Comparison of ENCODE assay signal across 18 cellular contexts in genomic region chr11:68936676-68937620, GRCh38. TPM values are rescaled to one million over a fixed set of nuclear protein-coding genes. Genes with fewer than 3 reads are reported as not detected.
DNase-seq lines count a peak whose midpoint lies in the region; ATAC-seq and TF ChIP-seq lines count a peak whose summit lies in the region.
"Had no signal": no experiment of that assay in that cellular context is flagged by ENCODE, and none has a peak within 500 bp of the region (broad histone marks: within the 10 kb centered on the region; RNA-seq: fewer than 3 reads in every experiment).

No MANE protein-coding gene starts in this region.

- no peaks in the 10 kb centered on the region for H3K36me3 Mint-ChIP-seq in natural killer cell treated with Interleukin-12 subunit alpha and Interleukin-12 subunit beta and Interleukin-15 and Interleukin-18, amount 100 ng/mL, for 72 hours
- no peaks in the 10 kb centered on the region for H3K36me3 Mint-ChIP-seq in natural killer cell
- H3K36me3 Mint-ChIP-seq in stimulated activated effector memory CD8-positive, alpha-beta T cell treated with anti-CD3 and anti-CD28 coated beads, Interleukin-12 subunit alpha, Interleukin-12 subunit beta, amount 100 ng/mL, for 72 hours, result peaks cover 24% of the 10 kb centered on the region

- H3K27me3 Mint-ChIP-seq in natural killer cell treated with Interleukin-12 subunit alpha and Interleukin-12 subunit beta and Interleukin-15 and Interleukin-18, amount 100 ng/mL, for 72 hours, result no peaks in the 10 kb centered on the region
- H3K27me3 Mint-ChIP-seq in natural killer cell (ENCODE audit: low read depth in 2 of 2), result no peaks in the 10 kb centered on the region
- H3K27me3 Mint-ChIP-seq: CD8-positive, alpha-beta memory T cell had no signal

- H3K9me3 Mint-ChIP-seq in natural killer cell treated with Interleukin-12 subunit alpha and Interleukin-12 subunit beta and Interleukin-15 and Interleukin-18, amount 100 ng/mL, for 72 hours, result no peaks in the 10 kb centered on the region
- no peaks in the 10 kb centered on the region for H3K9me3 Mint-ChIP-seq in natural killer cell
- no peaks in the 10 kb centered on the region for H3K9me3 Mint-ChIP-seq in stimulated activated effector memory CD8-positive, alpha-beta T cell treated with anti-CD3 and anti-CD28 coated beads, Interleukin-12 subunit alpha, Interleukin-12 subunit beta, amount 100 ng/mL, for 72 hours
- H3K9me3 Mint-ChIP-seq: CD8-positive, alpha-beta memory T cell; HFFc6 had no signal

- H3K36me3 ChIP-seq in esophagus muscularis mucosa (peaks cover 32 to 81% (median 70%) of the 10 kb centered on the region in 4 donors), muscle layer of colon (ENCODE audit: insufficient read depth, low read length) (peaks cover 70% of the 10 kb centered on the region), stomach smooth muscle (ENCODE audit: control insufficient read depth in 2 of 2, insufficient read depth in 2 of 2, low read length in 2 of 2) (peaks cover 44 to 49% of the 10 kb centered on the region in 2 donors)

- H3K27ac ChIP-seq in esophagus muscularis mucosa (replicated peaks in 1 of 4) (peak overlapping the region; percentile 93 to 94 (median 94)), muscle layer of colon (ENCODE audit: low read depth, low read length) (peak overlapping the region; percentile 93), stomach smooth muscle (ENCODE audit: low read length) (peak overlapping the region; percentile 75)
- H3K27ac ChIP-seq: BLaER1 had no signal

- DNase-seq in natural killer cell treated with Interleukin-12 subunit alpha and Interleukin-12 subunit beta and Interleukin-15 and Interleukin-18, amount 100 ng/mL, for 72 hours (ENCODE audit: low spot score), result peak; percentile 29
- no peak for DNase-seq in natural killer cell
- DNase-seq in esophagus muscularis mucosa (ENCODE audit: extremely low spot score), result no peak
- no peak for DNase-seq in ureter (ENCODE audit: low spot score)
- DNase-seq in stimulated activated effector memory CD8-positive, alpha-beta T cell treated with anti-CD3 and anti-CD28 coated beads, Interleukin-12 subunit alpha, Interleukin-12 subunit beta, amount 100 ng/mL, for 72 hours (ENCODE audit: low spot score in 2 of 2), result no peak
- DNase-seq: 8988T; AML-193; Caco-2; CD8-positive, alpha-beta memory T cell; DMS53; GF-D8; GOT3; HCEC 1CT; HFFc6 had no signal

- H3K27me3 ChIP-seq in esophagus muscularis mucosa, result no peaks in the 10 kb centered on the region
- H3K27me3 ChIP-seq in muscle layer of colon (ENCODE audit: control insufficient read depth in 1 of 2, insufficient read depth in 2 of 2, low read length in 2 of 2), result no peaks in the 10 kb centered on the region
- H3K27me3 ChIP-seq in stomach smooth muscle (ENCODE audit: control insufficient read depth in 1 of 2, insufficient read depth in 2 of 2, low read length in 2 of 2), result no peaks in the 10 kb centered on the region
- H3K27me3 ChIP-seq: BLaER1 had no signal

- H3K9ac ChIP-seq in muscle layer of colon (ENCODE audit: low read length), result no peak overlapping the region
- no peak overlapping the region for H3K9ac ChIP-seq in stomach smooth muscle (ENCODE audit: low read length in 2 of 2)
- H3K9ac ChIP-seq: BLaER1 had no signal

- TF ChIP-seq POLR2A in esophagus muscularis mucosa (IDR thresholded peaks at IDR 0.05; ENCODE audit: low read depth), result no peak

- ATAC-seq in natural killer cell treated with Interleukin-12 subunit alpha and Interleukin-12 subunit beta and Interleukin-15 and Interleukin-18, amount 100 ng/mL, for 72 hours, result no peak
- ATAC-seq in natural killer cell (no peak), GM21528 (IDR thresholded peaks at IDR 0.05; ENCODE audit: low FRiP score, unreplicated experiment) (no peak)
- no peak for ATAC-seq in stimulated activated effector memory CD8-positive, alpha-beta T cell treated with anti-CD3 and anti-CD28 coated beads, Interleukin-12 subunit alpha, Interleukin-12 subunit beta, amount 100 ng/mL, for 72 hours

- no peak overlapping the region for H3K4me3 Mint-ChIP-seq in natural killer cell treated with Interleukin-12 subunit alpha and Interleukin-12 subunit beta and Interleukin-15 and Interleukin-18, amount 100 ng/mL, for 72 hours
- no peak overlapping the region for H3K4me3 Mint-ChIP-seq in natural killer cell
- no peak overlapping the region for H3K4me3 Mint-ChIP-seq in stimulated activated effector memory CD8-positive, alpha-beta T cell treated with anti-CD3 and anti-CD28 coated beads, Interleukin-12 subunit alpha, Interleukin-12 subunit beta, amount 100 ng/mL, for 72 hours
- H3K4me3 Mint-ChIP-seq: CD8-positive, alpha-beta memory T cell; HFFc6 had no signal

- H3K4me3 ChIP-seq in esophagus muscularis mucosa (peak overlapping the region in 1 of 4 donors; percentile 6), muscle layer of colon (ENCODE audit: low read depth in 1 of 2, low read length in 2 of 2) (peak overlapping the region in 1 of 2 donors; percentile 9), stomach smooth muscle (ENCODE audit: low read length in 2 of 2) (no peak overlapping the region)
- H3K4me3 ChIP-seq: BLaER1 had no signal

- no peak for TF ChIP-seq EP300 in esophagus muscularis mucosa (IDR thresholded peaks at IDR 0.05)

- no peak for TF ChIP-seq CTCF in natural killer cell (IDR thresholded peaks at IDR 0.05)
- TF ChIP-seq CTCF in esophagus muscularis mucosa (IDR thresholded peaks at IDR 0.05), result no peak

- H3K9me3 ChIP-seq in esophagus muscularis mucosa, result no peaks in the 10 kb centered on the region
- no peaks in the 10 kb centered on the region for H3K9me3 ChIP-seq in muscle layer of colon (ENCODE audit: low read length)
- H3K9me3 ChIP-seq in stomach smooth muscle (ENCODE audit: control insufficient read depth in 2 of 2, low read length in 2 of 2), result no peaks in the 10 kb centered on the region
- H3K9me3 ChIP-seq: BLaER1, Caco-2 had no signal

- 88% methylated on average over 12 of the region's 29 CpGs for WGBS in esophagus muscularis mucosa

- peaks cover 3 to 100% (median 92%) of the 10 kb centered on the region in 4 donors for H3K4me1 ChIP-seq in esophagus muscularis mucosa
- H3K4me1 ChIP-seq in muscle layer of colon (ENCODE audit: insufficient read depth, low read length), result peaks cover 79% of the 10 kb centered on the region
- peaks cover 78% of the 10 kb centered on the region for H3K4me1 ChIP-seq in stomach smooth muscle (ENCODE audit: control insufficient read depth, insufficient read depth, low read length)
- H3K4me1 ChIP-seq: Caco-2 had no signal

- intact Hi-C loops in natural killer cell (cut with micrococcal nuclease) (no loop called here), esophagus muscularis mucosa (cut with DNase I) (no loop called here)

- H3K27ac Mint-ChIP-seq in natural killer cell treated with Interleukin-12 subunit alpha and Interleukin-12 subunit beta and Interleukin-15 and Interleukin-18, amount 100 ng/mL, for 72 hours, result no peak overlapping the region
- H3K27ac Mint-ChIP-seq in natural killer cell, result no peak overlapping the region
- H3K27ac Mint-ChIP-seq in stimulated activated effector memory CD8-positive, alpha-beta T cell treated with anti-CD3 and anti-CD28 coated beads, Interleukin-12 subunit alpha, Interleukin-12 subunit beta, amount 100 ng/mL, for 72 hours, result no peak overlapping the region
- H3K27ac Mint-ChIP-seq: CD8-positive, alpha-beta memory T cell; HFFc6 had no signal

- no peaks in the 10 kb centered on the region for H3K4me1 Mint-ChIP-seq in natural killer cell treated with Interleukin-12 subunit alpha and Interleukin-12 subunit beta and Interleukin-15 and Interleukin-18, amount 100 ng/mL, for 72 hours (ENCODE audit: low read depth in 2 of 2)
- H3K4me1 Mint-ChIP-seq in natural killer cell, result no peaks in the 10 kb centered on the region
- H3K4me1 Mint-ChIP-seq in stimulated activated effector memory CD8-positive, alpha-beta T cell treated with anti-CD3 and anti-CD28 coated beads, Interleukin-12 subunit alpha, Interleukin-12 subunit beta, amount 100 ng/mL, for 72 hours, result no peaks in the 10 kb centered on the region
- H3K4me1 Mint-ChIP-seq: CD8-positive, alpha-beta memory T cell had no signal

RNA-seq across cellular contexts. Expression of gene IGHMBP2, which starts 33.3 kb away (rescaled TPM):
- total RNA-seq in natural killer cell treated with Interleukin-12 subunit alpha and Interleukin-12 subunit beta and Interleukin-15 and Interleukin-18, amount 100 ng/mL, for 72 hours, result 10 to 100 TPM; 32.8 to 62.9 TPM
- total RNA-seq in natural killer cell (10 to 100 TPM; 31.5 to 52.3 (median 48.5) TPM), esophagus muscularis mucosa (10 to 100 TPM; 11.6 to 30.8 (median 28.0) TPM), ureter (31.5 TPM)

RNA-seq across cellular contexts. Expression of gene MRPL21, which starts 33.3 kb away (rescaled TPM):
- 100 to 1,000 TPM in 1 of 2 donors, 10 to 100 TPM in 1; 57.6 to 108 TPM for total RNA-seq in natural killer cell treated with Interleukin-12 subunit alpha and Interleukin-12 subunit beta and Interleukin-15 and Interleukin-18, amount 100 ng/mL, for 72 hours
- total RNA-seq in natural killer cell (10 to 100 TPM; 39.0 to 47.4 (median 40.3) TPM), esophagus muscularis mucosa (10 to 100 TPM; 47.2 to 66.2 (median 51.2) TPM), ureter (57.5 TPM)

RNA-seq across cellular contexts. Expression of gene MRGPRD, which starts 43.8 kb away (rescaled TPM):
- total RNA-seq in natural killer cell treated with Interleukin-12 subunit alpha and Interleukin-12 subunit beta and Interleukin-15 and Interleukin-18, amount 100 ng/mL, for 72 hours, result not detected
- total RNA-seq in natural killer cell (not detected), esophagus muscularis mucosa (1 to 10 TPM in 1 of 4 donors, under 1 TPM in 2, not detected in 1; 0.32 to 2.5 (median 0.66) TPM), ureter (not detected)
- total RNA-seq: Caco-2; CD8-positive, alpha-beta memory T cell; HFFc6 had no signal
